Comparison of ENCODE assay signal across 8 cellular contexts in genomic region chr9:99820330-99821186, GRCh38. TPM values are rescaled to one million over a fixed set of nuclear protein-coding genes. Genes with fewer than 3 reads are reported as not detected.
A peak's percentile ranks its signal among the peaks of the same experiment; 100 is the strongest.
DNase-seq lines count a peak whose midpoint lies in the region; ATAC-seq and TF ChIP-seq lines count a peak whose summit lies in the region.

No MANE protein-coding gene starts in this region.

- no peaks in the 10 kb centered on the region for H3K36me3 Mint-ChIP-seq in mesothelial cell of epicardium

- DNase-seq in NCI-H2081 (lab: John Stamatoyannopoulos, UW) (peak; percentile 15 to 47), NCI-H2081 treated with DMSO at 0.1 percent for 48 hours (lab: John Stamatoyannopoulos, UW) (no peak), NCI-H510A treated with DMSO at 0.1 percent for 48 hours (lab: John Stamatoyannopoulos, UW) (peak; percentile 58), epithelial cell of esophagus (ENCODE audit: low read depth) (peak; percentile 63), mesothelial cell of epicardium (ENCODE audit: low spot score in 2 of 2, unreplicated experiment in 2 of 2) (no peak)
- DNase-seq in activated CD8-positive, alpha-beta memory T cell treated with anti-CD3 and anti-CD28 coated beads, Interleukin-2, amount 50 U/mL, for 48 hours: peak; percentile 75
- peak in 5 of 6 experiments; percentile 27 to 83 (median 71) for DNase-seq in stimulated activated naive CD4-positive, alpha-beta T cell (lab: John Stamatoyannopoulos, UW)

- peak overlapping the region; percentile 69 for H3K4me3 ChIP-seq in epithelial cell of esophagus (ENCODE audit: low read length)

- H3K27me3 Mint-ChIP-seq in mesothelial cell of epicardium (ENCODE audit: low read depth): peaks cover 38% of the 10 kb centered on the region

- H3K4me3 Mint-ChIP-seq in mesothelial cell of epicardium: peak overlapping the region; percentile 90

- peaks cover 62% of the 10 kb centered on the region for H3K4me1 Mint-ChIP-seq in mesothelial cell of epicardium

- no peak for ATAC-seq in GM18873 (IDR thresholded peaks at IDR 0.05; ENCODE audit: low FRiP score, unreplicated experiment)

- TF ChIP-seq CTCF in epithelial cell of esophagus (IDR thresholded peaks at IDR 0.05; ENCODE audit: insufficient read depth, low read depth, low read length, missing control alignments): no peak
- no peak for TF ChIP-seq CTCF in mesothelial cell of epicardium (IDR thresholded peaks at IDR 0.05; ENCODE audit: unreplicated experiment)

- H3K27ac Mint-ChIP-seq in mesothelial cell of epicardium: peak overlapping the region; percentile 97

- H3K9me3 Mint-ChIP-seq in mesothelial cell of epicardium: no peaks in the 10 kb centered on the region

RNA-seq across cellular contexts. Expression of gene NR4A3, which starts 1.1 kb away (rescaled TPM):
- total RNA-seq in mesothelial cell of epicardium: 14.2 to 15.4 TPM (median 15.3 TPM) in 3 replicates

Comparison
In these comparisons a context has a peak if more than half of its experiments do, and no peak if none do; other contexts are left out.
1. DNase-seq: peak in NCI-H2081 (2 of 2), NCI-H510A treated with DMSO at 0.1 percent for 48 hours (single experiment), activated CD8-positive, alpha-beta memory T cell treated with anti-CD3 and anti-CD28 coated beads, Interleukin-2, amount 50 U/mL, for 48 hours (single experiment), epithelial cell of esophagus (single experiment) and stimulated activated naive CD4-positive, alpha-beta T cell (5 of 6); none in NCI-H2081 treated with DMSO at 0.1 percent for 48 hours (single experiment) and mesothelial cell of epicardium (0 of 2).